Comparison of ENCODE assay signal across 11 cellular contexts in the genomic region with DNA sequence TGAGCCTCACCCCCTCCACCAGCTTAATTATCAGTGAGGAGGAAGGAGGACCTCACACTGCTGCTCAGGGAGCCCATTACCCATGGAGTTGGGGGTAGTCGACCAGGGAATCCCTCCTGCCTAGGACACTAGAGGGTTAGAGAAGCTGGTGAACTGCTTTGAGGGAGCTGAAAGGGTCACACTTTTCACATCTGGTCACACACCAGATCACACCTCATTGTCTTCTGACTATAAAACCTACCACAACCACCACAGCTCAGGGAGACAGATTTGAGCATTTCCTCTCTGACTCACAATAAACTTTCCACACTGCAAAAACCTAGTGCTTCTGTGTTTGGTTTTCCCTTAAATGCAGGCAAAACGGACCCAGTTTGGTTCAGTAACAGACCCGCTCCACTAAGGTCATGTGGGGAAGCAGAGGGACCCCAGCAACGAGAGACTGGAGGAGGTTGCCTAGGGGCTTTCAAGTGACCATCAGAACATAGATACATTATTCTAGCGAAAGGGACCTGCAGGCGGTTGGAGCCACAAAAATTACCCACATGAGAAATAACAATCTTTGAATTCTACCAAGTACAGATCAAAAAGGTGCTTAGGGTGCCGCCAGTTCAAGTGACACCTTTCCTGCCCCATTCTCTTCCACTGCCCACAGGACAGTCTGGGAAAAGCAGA.
A peak's percentile ranks its signal among the peaks of the same experiment; 100 is the strongest.
DNase-seq lines count a peak whose midpoint lies in the region; ATAC-seq and TF ChIP-seq lines count a peak whose summit lies in the region.
"Had no signal": no experiment of that assay in that cellular context is flagged by ENCODE, and none has a peak within 500 bp of the region (broad histone marks: within the 10 kb centered on the region; RNA-seq: fewer than 3 reads in every experiment).

No MANE protein-coding gene starts in this region.

- H3K9me3 Mint-ChIP-seq in endothelial cell (ENCODE audit: unreplicated experiment), result no peaks in the 10 kb centered on the region

- DNase-seq in GM12865 (ENCODE audit: low read depth) (peak; percentile 61), endothelial cell (ENCODE audit: low spot score) (no peak), NCI-H146 treated with DMSO at 0.1 percent for 48 hours (lab: John Stamatoyannopoulos, UW; ENCODE audit: unreplicated experiment) (no peak), NCI-H69 (lab: John Stamatoyannopoulos, UW) (no peak), GM03348 (ENCODE audit: low spot score) (no peak), islet precursor cell (no peak)
- DNase-seq: CD4-positive, CD25-positive, alpha-beta regulatory T cell; NCI-H524 treated with DMSO at 0.1 percent for 48 hours had no signal

- TF ChIP-seq CTCF in GM12865 (IDR thresholded peaks at IDR 0.05; ENCODE audit: insufficient read depth, low read depth, low read length, missing control alignments) (no peak), endothelial cell (IDR thresholded peaks at IDR 0.05; ENCODE audit: unreplicated experiment) (no peak)

- peak overlapping the region; percentile 6 for H3K27ac Mint-ChIP-seq in endothelial cell (ENCODE audit: unreplicated experiment)
- H3K27ac Mint-ChIP-seq: CD4-positive, CD25-positive, alpha-beta regulatory T cell had no signal

- no peak overlapping the region for H3K4me3 Mint-ChIP-seq in endothelial cell (ENCODE audit: unreplicated experiment)
- H3K4me3 Mint-ChIP-seq: CD4-positive, CD25-positive, alpha-beta regulatory T cell had no signal

- H3K27me3 Mint-ChIP-seq in endothelial cell (ENCODE audit: unreplicated experiment), result no peaks in the 10 kb centered on the region
- H3K27me3 Mint-ChIP-seq: CD4-positive, CD25-positive, alpha-beta regulatory T cell had no signal

- ATAC-seq in GM21360 (IDR thresholded peaks at IDR 0.05; ENCODE audit: unreplicated experiment) (peak; percentile 72), HG03135 (IDR thresholded peaks at IDR 0.05; ENCODE audit: unreplicated experiment) (peak; percentile 78)

- peaks cover 7% of the 10 kb centered on the region for H3K4me1 Mint-ChIP-seq in endothelial cell (ENCODE audit: unreplicated experiment)
- H3K4me1 Mint-ChIP-seq: CD4-positive, CD25-positive, alpha-beta regulatory T cell had no signal

- no peaks in the 10 kb centered on the region for H3K36me3 Mint-ChIP-seq in endothelial cell (ENCODE audit: low read depth, unreplicated experiment)
- H3K36me3 Mint-ChIP-seq: CD4-positive, CD25-positive, alpha-beta regulatory T cell had no signal

- H3K4me3 ChIP-seq in GM12865 (ENCODE audit: low read depth, low read length), result peak overlapping the region; percentile 13; the same call in 1 of the 2 replicates
- H3K4me3 ChIP-seq: cardiac muscle cell had no signal
